Comparison of ENCODE assay signal across 8 cellular contexts in genomic region chr6:24766685-24767462, GRCh38. TPM values are rescaled to one million over a fixed set of nuclear protein-coding genes. Genes with fewer than 3 reads are reported as not detected.
DNase-seq lines count a peak whose midpoint lies in the region; ATAC-seq, FAIRE-seq and TF ChIP-seq lines count a peak whose summit lies in the region.

No MANE protein-coding gene starts in this region.

- peak; percentile 82 for ATAC-seq in left lobe of liver
- no peak for ATAC-seq in HG03439 (IDR thresholded peaks at IDR 0.05; ENCODE audit: unreplicated experiment)

- H3K9ac ChIP-seq in astrocyte (ENCODE audit: low read length), result no peak overlapping the region

- no peak overlapping the region for H3K27ac Mint-ChIP-seq in astrocyte (ENCODE audit: unreplicated experiment)
- H3K27ac Mint-ChIP-seq in activated T-helper 1 cell treated with anti-CD3 and anti-CD28 coated beads, Interleukin-12 subunit alpha, Interleukin-12 subunit beta, Interleukin-2, Interleukin-4 antibody, amounts not matched to agents 30 ng/mL and 10 ng/mL and 1 ng/mL, durations not matched to agents 14 hours and 24 hours and 36 hours, result no peak overlapping the region

- peaks cover 2% of the 10 kb centered on the region for H3K4me1 Mint-ChIP-seq in astrocyte (ENCODE audit: low read depth, unreplicated experiment)
- H3K4me1 Mint-ChIP-seq in activated T-helper 1 cell treated with anti-CD3 and anti-CD28 coated beads, Interleukin-12 subunit alpha, Interleukin-12 subunit beta, Interleukin-2, Interleukin-4 antibody, amounts not matched to agents 30 ng/mL and 10 ng/mL and 1 ng/mL, durations not matched to agents 14 hours and 24 hours and 36 hours (ENCODE audit: low read depth), result peaks cover 9% of the 10 kb centered on the region

- H3K4me3 ChIP-seq in AG04449 (ENCODE audit: low read depth, low read length) (no peak overlapping the region), astrocyte (ENCODE audit: insufficient read depth, low read depth, low read length) (no peak overlapping the region)

- H3K27me3 Mint-ChIP-seq in astrocyte (ENCODE audit: low read depth, unreplicated experiment), result no peaks in the 10 kb centered on the region
- H3K27me3 Mint-ChIP-seq in activated T-helper 1 cell treated with anti-CD3 and anti-CD28 coated beads, Interleukin-12 subunit alpha, Interleukin-12 subunit beta, Interleukin-2, Interleukin-4 antibody, amounts not matched to agents 30 ng/mL and 10 ng/mL and 1 ng/mL, durations not matched to agents 14 hours and 24 hours and 36 hours (ENCODE audit: insufficient read depth), result no peaks in the 10 kb centered on the region

- H3K27me3 ChIP-seq in astrocyte (ENCODE audit: insufficient read depth, low read length), result no peaks in the 10 kb centered on the region

- no peak for FAIRE-seq in astrocyte (lab: Jason Lieb, UNC)

- no peak overlapping the region for H2AFZ ChIP-seq in astrocyte (ENCODE audit: low read depth, low read length)

- CTCF ChIA-PET in AG04449 (lab: Yijun Ruan, JAX), result interaction anchor here (0.6 to 4.9 kb wide), 23 partner anchors 9 to 835 kb away, joined by 3 to 85 read pairs (median 4); no protein-coding TSS in a partner anchor

- no peak overlapping the region for H3K4me2 ChIP-seq in astrocyte (ENCODE audit: low read length)

- H3K36me3 ChIP-seq in astrocyte (ENCODE audit: insufficient read depth, low read length), result no peaks in the 10 kb centered on the region

- no peaks in the 10 kb centered on the region for H4K20me1 ChIP-seq in astrocyte (ENCODE audit: insufficient read depth, low read length)

- no peak overlapping the region for H3K27ac ChIP-seq in astrocyte (ENCODE audit: low read depth, low read length)

- no peaks in the 10 kb centered on the region for H3K4me1 ChIP-seq in astrocyte (ENCODE audit: insufficient read depth, low read length)

- POLR2A ChIA-PET in AG04449 (lab: Yijun Ruan, JAX), result no interaction called here

- no peak overlapping the region for H3K4me3 Mint-ChIP-seq in astrocyte (ENCODE audit: unreplicated experiment)
- no peak overlapping the region for H3K4me3 Mint-ChIP-seq in activated T-helper 1 cell treated with anti-CD3 and anti-CD28 coated beads, Interleukin-12 subunit alpha, Interleukin-12 subunit beta, Interleukin-2, Interleukin-4 antibody, amounts not matched to agents 30 ng/mL and 10 ng/mL and 1 ng/mL, durations not matched to agents 14 hours and 24 hours and 36 hours

- no peaks in the 10 kb centered on the region for H3K9me3 ChIP-seq in astrocyte (ENCODE audit: insufficient read depth, low read depth, low read length)

- H3K9me3 Mint-ChIP-seq in astrocyte (ENCODE audit: unreplicated experiment), result no peaks in the 10 kb centered on the region
- no peaks in the 10 kb centered on the region for H3K9me3 Mint-ChIP-seq in activated T-helper 1 cell treated with anti-CD3 and anti-CD28 coated beads, Interleukin-12 subunit alpha, Interleukin-12 subunit beta, Interleukin-2, Interleukin-4 antibody, amounts not matched to agents 30 ng/mL and 10 ng/mL and 1 ng/mL, durations not matched to agents 14 hours and 24 hours and 36 hours

- TF ChIP-seq CTCF in AG04449 (IDR thresholded peaks at IDR 0.05; ENCODE audit: insufficient read depth, low read length, missing control alignments) (peak; percentile 13), GM12872 (IDR thresholded peaks at IDR 0.05; ENCODE audit: insufficient read depth, low read depth, low read length) (peak; percentile 37; the same call in 2 of the 3 replicates), astrocyte (IDR thresholded peaks at IDR 0.05; ENCODE audit: insufficient read depth, low read depth, low read length) (peak; percentile 37)

- intact Hi-C loops in activated T-helper 1 cell treated with anti-CD3 and anti-CD28 coated beads, Interleukin-12 subunit alpha, Interleukin-12 subunit beta, Interleukin-2, Interleukin-4 antibody, amounts not matched to agents 30 ng/mL and 10 ng/mL and 1 ng/mL, durations not matched to agents 14 hours and 24 hours and 36 hours (cut with micrococcal nuclease), result loop anchor here (1.0 to 5.0 kb wide), 4 partner anchors 24 to 335 kb away; no protein-coding TSS in a partner anchor

- no peaks in the 10 kb centered on the region for H3K36me3 Mint-ChIP-seq in astrocyte (ENCODE audit: low read depth, unreplicated experiment)
- H3K36me3 Mint-ChIP-seq in activated T-helper 1 cell treated with anti-CD3 and anti-CD28 coated beads, Interleukin-12 subunit alpha, Interleukin-12 subunit beta, Interleukin-2, Interleukin-4 antibody, amounts not matched to agents 30 ng/mL and 10 ng/mL and 1 ng/mL, durations not matched to agents 14 hours and 24 hours and 36 hours (ENCODE audit: low read depth), result no peaks in the 10 kb centered on the region

- no peaks in the 10 kb centered on the region for H3K79me2 ChIP-seq in astrocyte (ENCODE audit: insufficient read depth, low read length)

- DNase-seq in AG04449 (ENCODE audit: low read depth, low spot score) (no peak), M059J (ENCODE audit: low read depth) (peak; percentile 67), astrocyte (ENCODE audit: low read depth) (no peak), left lobe of liver (ENCODE audit: low spot score) (no peak), GF-D8 (lab: John Stamatoyannopoulos, UW) (no peak)
- no peak for DNase-seq in activated T-helper 1 cell treated with anti-CD3 and anti-CD28 coated beads, Interleukin-12 subunit alpha, Interleukin-12 subunit beta, Interleukin-2, Interleukin-4 antibody, amounts not matched to agents 30 ng/mL and 10 ng/mL and 1 ng/mL, durations not matched to agents 14 hours and 24 hours and 36 hours (ENCODE audit: low spot score)

RNA-seq across cellular contexts. Expression of gene GMNN, which starts 7.9 kb away (rescaled TPM):
- 105 and 133 TPM in 2 replicates for total RNA-seq in M059J (2014; rRNA removed; shearing (Covaris generic))
- 13.0 and 16.4 TPM in 2 replicates for total RNA-seq in astrocyte
- 8.4 TPM for total RNA-seq in left lobe of liver
- 80.8 and 83.5 TPM in 2 replicates for total RNA-seq in activated T-helper 1 cell treated with anti-CD3 and anti-CD28 coated beads, Interleukin-12 subunit alpha, Interleukin-12 subunit beta, Interleukin-2, Interleukin-4 antibody, amounts not matched to agents 30 ng/mL and 10 ng/mL and 1 ng/mL, durations not matched to agents 14 hours and 24 hours and 36 hours

RNA-seq across cellular contexts. Expression of gene ARMH2, which starts 31.8 kb away (rescaled TPM):
- not detected in 2 replicates for total RNA-seq in M059J (2014; rRNA removed; shearing (Covaris generic))
- total RNA-seq in astrocyte (not detected in 2 replicates), left lobe of liver (not detected)
- not detected in 2 replicates for total RNA-seq in activated T-helper 1 cell treated with anti-CD3 and anti-CD28 coated beads, Interleukin-12 subunit alpha, Interleukin-12 subunit beta, Interleukin-2, Interleukin-4 antibody, amounts not matched to agents 30 ng/mL and 10 ng/mL and 1 ng/mL, durations not matched to agents 14 hours and 24 hours and 36 hours

RNA-seq across cellular contexts. Expression of gene C6orf62, which starts 47.9 kb away (rescaled TPM):
- 181 and 379 TPM in 2 replicates for total RNA-seq in M059J (2014; rRNA removed; shearing (Covaris generic))
- 162 and 178 TPM in 2 replicates for total RNA-seq in astrocyte
- total RNA-seq in left lobe of liver, result 44.8 TPM
- total RNA-seq in activated T-helper 1 cell treated with anti-CD3 and anti-CD28 coated beads, Interleukin-12 subunit alpha, Interleukin-12 subunit beta, Interleukin-2, Interleukin-4 antibody, amounts not matched to agents 30 ng/mL and 10 ng/mL and 1 ng/mL, durations not matched to agents 14 hours and 24 hours and 36 hours, result 109 TPM in 2 replicates
